In genomic region chr9:33934188-33934878, GRCh38 we compare ENCODE assay signal across 1 cellular context.
TF ChIP-seq lines count a peak whose summit lies in the region.

No MANE protein-coding gene starts in this region.

TF ChIP-seq in HepG2, 621 proteins besides CTCF, POLR2A, EP300 and RAD21 (continued from another document and continues in another):
- TF ChIP-seq ZFYVE20 (CRISPR knock-in tag; IDR thresholded peaks at IDR 0.05; ENCODE audit: borderline replicate concordance, low read depth), result no peak
- TF ChIP-seq ZNF17 (CRISPR knock-in tag; IDR thresholded peaks at IDR 0.05), result no peak
- TF ChIP-seq HHEX (CRISPR knock-in tag; IDR thresholded peaks at IDR 0.05), result no peak
- 0 out of 2 replicates have a peak, but pooled peaks have one; percentile 25 for TF ChIP-seq SP5 (CRISPR knock-in tag; IDR thresholded peaks at IDR 0.05; ENCODE audit: borderline replicate concordance, low read depth)
- no peak for TF ChIP-seq ZNF646 (CRISPR knock-in tag; IDR thresholded peaks at IDR 0.05)
- TF ChIP-seq CREBL2 (CRISPR knock-in tag; IDR thresholded peaks at IDR 0.05; ENCODE audit: borderline replicate concordance), result no peak
- peak; percentile 80 for TF ChIP-seq NCOA2 (CRISPR knock-in tag; IDR thresholded peaks at IDR 0.05)
- no peak for TF ChIP-seq NFATC3 (CRISPR knock-in tag; IDR thresholded peaks at IDR 0.05)
- TF ChIP-seq RBM39 (IDR thresholded peaks at IDR 0.05; ENCODE audit: low read depth, low read length, poor library complexity, severe bottlenecking), result no peak
- no peak for TF ChIP-seq ATF4 (CRISPR knock-in tag; IDR thresholded peaks at IDR 0.05)
- TF ChIP-seq ZNF576 (CRISPR knock-in tag; IDR thresholded peaks at IDR 0.05), result no peak
- peak; percentile 60 for TF ChIP-seq FOXP4 (CRISPR knock-in tag; IDR thresholded peaks at IDR 0.05)
- TF ChIP-seq PRDM10 (CRISPR knock-in tag; IDR thresholded peaks at IDR 0.05; ENCODE audit: low read depth), result no peak
- no peak for TF ChIP-seq MAFF (IDR thresholded peaks at IDR 0.05; ENCODE audit: low read depth, low read length)
- TF ChIP-seq KDM5B (CRISPR knock-in tag; IDR thresholded peaks at IDR 0.05; ENCODE audit: borderline replicate concordance), result no peak
- no peak for TF ChIP-seq CHD2 (IDR thresholded peaks at IDR 0.05; ENCODE audit: low read depth, low read length)
- TF ChIP-seq ZBTB7A (CRISPR knock-in tag; IDR thresholded peaks at IDR 0.05), result no peak
- peak; percentile 80 for TF ChIP-seq BCL6 (CRISPR knock-in tag; IDR thresholded peaks at IDR 0.05)
- TF ChIP-seq PPARG (CRISPR knock-in tag; conservative IDR thresholded peaks at IDR 0.05), result peak; percentile 18; the same call in 1 of the 2 replicates
- 0 out of 2 replicates have a peak, but pooled peaks have one; percentile 30 for TF ChIP-seq CEBPG (CRISPR knock-in tag; IDR thresholded peaks at IDR 0.05)
- TF ChIP-seq ZNF710 (CRISPR knock-in tag; IDR thresholded peaks at IDR 0.05; ENCODE audit: borderline replicate concordance), result no peak
- no peak for TF ChIP-seq ZNF207 (IDR thresholded peaks at IDR 0.05; ENCODE audit: borderline replicate concordance)
- TF ChIP-seq SIX1 (CRISPR knock-in tag; IDR thresholded peaks at IDR 0.05; ENCODE audit: borderline replicate concordance), result no peak
- TF ChIP-seq SNRNP70 (IDR thresholded peaks at IDR 0.05; ENCODE audit: low read depth, low read length), result no peak
- TF ChIP-seq RXRB (CRISPR knock-in tag; IDR thresholded peaks at IDR 0.05; ENCODE audit: borderline replicate concordance), result peak; percentile 79; the same call in 1 of the 2 replicates
- no peak for TF ChIP-seq ZNF737 (CRISPR knock-in tag; IDR thresholded peaks at IDR 0.05; ENCODE audit: borderline replicate concordance)
- TF ChIP-seq POLR2G (IDR thresholded peaks at IDR 0.05; ENCODE audit: low read depth, low read length), result no peak
- TF ChIP-seq PAXIP1 (CRISPR knock-in tag; conservative IDR thresholded peaks at IDR 0.05), result peak; percentile 58
- TF ChIP-seq ARID5B (CRISPR knock-in tag; IDR thresholded peaks at IDR 0.05), result peak; percentile 84
- no peak for TF ChIP-seq ZMAT5 (CRISPR knock-in tag; IDR thresholded peaks at IDR 0.05; ENCODE audit: borderline replicate concordance, low read depth)
- peak; percentile 59; the same call in 1 of the 2 replicates for TF ChIP-seq SOX5 (CRISPR knock-in tag; IDR thresholded peaks at IDR 0.05; ENCODE audit: borderline replicate concordance)
